12 cellular contexts compared by ENCODE assay signal in the genomic region with DNA sequence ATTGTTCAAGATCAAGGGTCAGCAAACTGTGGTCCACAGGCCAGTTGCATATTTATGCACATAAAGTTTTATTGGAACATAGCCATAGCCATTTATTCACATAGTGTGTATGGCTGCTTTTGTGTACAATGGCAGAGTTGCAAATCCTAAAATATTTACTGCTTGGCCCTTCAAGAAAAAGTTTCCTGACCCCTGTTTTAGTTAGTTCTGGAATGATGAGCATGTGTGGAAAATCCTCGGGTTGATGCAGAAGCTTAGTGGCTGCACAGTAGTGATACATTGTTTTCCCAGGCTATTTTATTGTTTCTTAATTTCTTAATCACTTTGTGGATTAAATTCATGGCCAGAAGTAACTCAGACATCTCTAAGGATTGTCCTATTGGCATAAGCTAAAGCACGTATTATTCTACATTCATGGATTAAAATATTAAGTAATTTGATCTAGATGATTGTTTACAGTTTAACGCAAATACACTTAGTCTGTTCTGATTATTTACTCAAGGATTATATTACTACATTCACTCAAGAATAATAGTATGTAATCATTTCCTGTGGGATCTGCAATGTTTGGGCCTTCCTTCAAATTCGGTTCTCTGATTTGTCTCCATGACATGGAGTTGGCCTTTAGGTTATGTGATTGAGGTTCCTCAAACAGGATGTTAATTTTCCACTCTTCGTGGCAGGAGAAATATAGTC. TPM values are rescaled to one million over a fixed set of nuclear protein-coding genes. Genes with fewer than 3 reads are reported as not detected.
DNase-seq lines count a peak whose midpoint lies in the region; ATAC-seq, FAIRE-seq and TF ChIP-seq lines count a peak whose summit lies in the region.
"Had no signal": no experiment of that assay in that cellular context is flagged by ENCODE, and none has a peak within 500 bp of the region (broad histone marks: within the 10 kb centered on the region; RNA-seq: fewer than 3 reads in every experiment).

No MANE protein-coding gene starts in this region.

- H3K4ac ChIP-seq in mesenchymal stem cell (ENCODE audit: low read depth in 1 of 2, low read length in 2 of 2), result no peak overlapping the region

- H3K27me3 ChIP-seq in astrocyte (ENCODE audit: insufficient read depth, low read length) (no peaks in the 10 kb centered on the region), mesenchymal stem cell (ENCODE audit: control insufficient read depth in 1 of 2, insufficient read depth in 1 of 2, low read length in 2 of 2) (no peaks in the 10 kb centered on the region), foreskin keratinocyte (peaks cover 63% of the 10 kb centered on the region)
- H3K27me3 ChIP-seq: BLaER1 had no signal

- H4K20me1 ChIP-seq in astrocyte (ENCODE audit: insufficient read depth, low read length), result no peaks in the 10 kb centered on the region
- H4K20me1 ChIP-seq: BLaER1 had no signal

- H3K36me3 ChIP-seq in astrocyte (ENCODE audit: insufficient read depth, low read length) (no peaks in the 10 kb centered on the region), mesenchymal stem cell (ENCODE audit: control insufficient read depth in 1 of 2, insufficient read depth in 2 of 2, low read depth in 1 of 2, low read length in 2 of 2) (peaks cover 9 to 32% of the 10 kb centered on the region in 2 experiments)

- in situ Hi-C loops in ACHN (cut with HindIII; ENCODE audit: low pct_ligation_motif_present, low pct_unique_long_range_greater_than_20kb, low sequenced_read_pairs), result no loop called here

- no peaks in the 10 kb centered on the region for H3K79me1 ChIP-seq in mesenchymal stem cell (replicated peaks; ENCODE audit: low read length, poor library complexity, severe bottlenecking)

- H3K27ac ChIP-seq in astrocyte (ENCODE audit: low read depth, low read length) (no peak overlapping the region), mesenchymal stem cell (ENCODE audit: low read length, poor library complexity, severe bottlenecking) (peak overlapping the region; percentile 77), foreskin keratinocyte (no peak overlapping the region)
- H3K27ac ChIP-seq: BLaER1 had no signal

- WGBS in mesenchymal stem cell, result 62% methylated on average over 2 of the region's 5 CpGs

- H2BK120ac ChIP-seq in mesenchymal stem cell (ENCODE audit: low read depth, low read length), result no peak overlapping the region

- POLR2A ChIA-PET in AG04449 (lab: Yijun Ruan, JAX), result interaction anchor here (1.3 kb wide), 1 partner anchor 10 kb away, joined by 4 read pairs; no protein-coding TSS in a partner anchor

- H2AFZ ChIP-seq in astrocyte (ENCODE audit: low read depth, low read length), result no peak overlapping the region
- H2AFZ ChIP-seq in mesenchymal stem cell (ENCODE audit: low read depth, low read length), result no peak overlapping the region

- H4K91ac ChIP-seq in mesenchymal stem cell (ENCODE audit: low read length), result no peak overlapping the region

- H3K36me3 Mint-ChIP-seq in astrocyte (ENCODE audit: low read depth, unreplicated experiment), result peaks cover 33% of the 10 kb centered on the region

- H3K9me3 Mint-ChIP-seq in astrocyte (ENCODE audit: unreplicated experiment), result peaks cover 28% of the 10 kb centered on the region

- DNase-seq in AG04449 (ENCODE audit: low read depth, low spot score) (peak; percentile 59), NCI-H1105 treated with DMSO at 0.1 percent for 48 hours (lab: John Stamatoyannopoulos, UW) (peak; percentile 17), astrocyte (ENCODE audit: low read depth) (no peak), mesenchymal stem cell (peak; percentile 32), ACHN (no peak), foreskin keratinocyte (no peak)
- DNase-seq in stimulated activated naive CD4-positive, alpha-beta T cell treated with Interleukin-2 at 50 U/mL for 16 hours (lab: John Stamatoyannopoulos, UW), result no peak
- DNase-seq: activated CD4-positive, CD25-positive, alpha-beta regulatory T cell treated with anti-CD3 and anti-CD28 coated beads, Interleukin-2, amount 50 U/mL, for 72 hours had no signal

- no peaks in the 10 kb centered on the region for H3K79me2 ChIP-seq in astrocyte (ENCODE audit: insufficient read depth, low read length)

- H3K4me1 ChIP-seq in astrocyte (ENCODE audit: insufficient read depth, low read length) (peaks cover 15% of the 10 kb centered on the region), mesenchymal stem cell (ENCODE audit: control insufficient read depth, insufficient read depth, low read depth, low read length) (peaks cover 1% of the 10 kb centered on the region), foreskin keratinocyte (peaks cover 24% of the 10 kb centered on the region)
- H3K4me1 ChIP-seq: BLaER1 had no signal

- H3K4me1 Mint-ChIP-seq in astrocyte (ENCODE audit: low read depth, unreplicated experiment), result peaks cover 35% of the 10 kb centered on the region
- H3K4me1 Mint-ChIP-seq: activated T-helper 17 cell treated with anti-CD3 and anti-CD28 coated beads, Interleukin-2, amount 50 U/mL, for 72 hours had no signal

- no peak overlapping the region for H3K18ac ChIP-seq in mesenchymal stem cell (ENCODE audit: low read depth in 1 of 2, low read length in 2 of 2)

- CTCF ChIA-PET in AG04449 (lab: Yijun Ruan, JAX), result interaction anchor here (0.7 to 5.0 kb wide), 11 partner anchors 9 to 243 kb away, joined by 3 to 40 read pairs (median 8); no protein-coding TSS in a partner anchor

- no peak for FAIRE-seq in astrocyte (lab: Jason Lieb, UNC)

- TF ChIP-seq CTCF in AG04449 (IDR thresholded peaks at IDR 0.05; ENCODE audit: insufficient read depth, low read length, missing control alignments), result no peak
- no peak for TF ChIP-seq CTCF in astrocyte (IDR thresholded peaks at IDR 0.05; ENCODE audit: insufficient read depth, low read depth, low read length)
- TF ChIP-seq CTCF in foreskin keratinocyte (conservative IDR thresholded peaks at IDR 0.05), result no peak

- H3K4me3 Mint-ChIP-seq in astrocyte (ENCODE audit: unreplicated experiment), result no peak overlapping the region
- H3K4me3 Mint-ChIP-seq: activated T-helper 17 cell treated with anti-CD3 and anti-CD28 coated beads, Interleukin-2, amount 50 U/mL, for 72 hours had no signal

- no peak overlapping the region for H2BK12ac ChIP-seq in mesenchymal stem cell (ENCODE audit: low read length in 2 of 2)

- H2BK15ac ChIP-seq in mesenchymal stem cell (ENCODE audit: low read depth, poor library complexity, severe bottlenecking), result no peak overlapping the region

- H3K4me2 ChIP-seq in astrocyte (ENCODE audit: low read length), result no peak overlapping the region
- no peak overlapping the region for H3K4me2 ChIP-seq in mesenchymal stem cell (ENCODE audit: low read length, poor library complexity, severe bottlenecking)
- H3K4me2 ChIP-seq: BLaER1 had no signal

- ATAC-seq in HG02610 (IDR thresholded peaks at IDR 0.05; ENCODE audit: unreplicated experiment) (no peak), foreskin keratinocyte (no peak)

- peak overlapping the region; percentile 99 for H3K27ac Mint-ChIP-seq in astrocyte (ENCODE audit: unreplicated experiment)
- H3K27ac Mint-ChIP-seq: activated T-helper 17 cell treated with anti-CD3 and anti-CD28 coated beads, Interleukin-2, amount 50 U/mL, for 72 hours had no signal

- H3K14ac ChIP-seq in mesenchymal stem cell (ENCODE audit: low read length in 2 of 2), result no peak overlapping the region

- H2BK5ac ChIP-seq in mesenchymal stem cell (ENCODE audit: low read depth, low read length, poor library complexity, severe bottlenecking), result no peak overlapping the region

- H3K23ac ChIP-seq in mesenchymal stem cell (ENCODE audit: low read length in 2 of 2), result no peak overlapping the region

- H3K9me3 ChIP-seq in astrocyte (ENCODE audit: insufficient read depth, low read depth, low read length), result peaks cover 8% of the 10 kb centered on the region
- peaks cover 13% of the 10 kb centered on the region for H3K9me3 ChIP-seq in mesenchymal stem cell (ENCODE audit: control insufficient read depth, low read length)

- no peak overlapping the region for H2AK5ac ChIP-seq in mesenchymal stem cell (ENCODE audit: low read length, severe bottlenecking)

- H4K8ac ChIP-seq in mesenchymal stem cell (ENCODE audit: low read length), result no peak overlapping the region

- H3K4me3 ChIP-seq in AG04449 (ENCODE audit: low read depth, low read length) (no peak overlapping the region), astrocyte (ENCODE audit: insufficient read depth, low read depth, low read length) (no peak overlapping the region), mesenchymal stem cell (ENCODE audit: insufficient read depth in 1 of 2, low read depth in 1 of 2, low read length in 2 of 2) (no peak overlapping the region)
- H3K4me3 ChIP-seq: BLaER1, lung had no signal

- no peaks in the 10 kb centered on the region for H3K27me3 Mint-ChIP-seq in astrocyte (ENCODE audit: low read depth, unreplicated experiment)
- H3K27me3 Mint-ChIP-seq: activated T-helper 17 cell treated with anti-CD3 and anti-CD28 coated beads, Interleukin-2, amount 50 U/mL, for 72 hours had no signal

- no peak overlapping the region for H3K9ac ChIP-seq in astrocyte (ENCODE audit: low read length)
- peak overlapping the region; percentile 63 for H3K9ac ChIP-seq in mesenchymal stem cell (ENCODE audit: low read length)
- H3K9ac ChIP-seq: BLaER1 had no signal

RNA-seq across cellular contexts. Expression of a gene that starts 27.8 kb away (rescaled TPM):
- total RNA-seq in astrocyte, result 17.2 and 18.5 TPM in 2 replicates
- 8.3 TPM for polyA plus RNA-seq in mesenchymal stem cell (2013, experiment 1 of 2)
- polyA plus RNA-seq in mesenchymal stem cell (2013, experiment 2 of 2), result 8.5 TPM
- 8.2 and 9.9 TPM in 2 replicates for total RNA-seq in foreskin keratinocyte
- 7.8 and 9.3 TPM in 2 replicates for polyA plus RNA-seq in foreskin keratinocyte

RNA-seq across cellular contexts. Expression of a gene that starts 28.0 kb away (rescaled TPM):
- 21.0 and 21.4 TPM in 2 replicates for total RNA-seq in astrocyte
- 21.3 TPM for polyA plus RNA-seq in mesenchymal stem cell (2013, experiment 1 of 2)
- polyA plus RNA-seq in mesenchymal stem cell (2013, experiment 2 of 2), result 21.4 TPM
- total RNA-seq in foreskin keratinocyte, result 22.6 and 24.4 TPM in 2 replicates
- polyA plus RNA-seq in foreskin keratinocyte, result 33.9 and 38.9 TPM in 2 replicates

RNA-seq across cellular contexts. Expression of a gene that starts 54.3 kb away (rescaled TPM):
- total RNA-seq in astrocyte (16.5 TPM in 2 replicates), foreskin keratinocyte (10.2 and 10.4 TPM in 2 replicates)
- 17.2 TPM for polyA plus RNA-seq in mesenchymal stem cell (2013, experiment 1 of 2)
- 17.6 TPM for polyA plus RNA-seq in mesenchymal stem cell (2013, experiment 2 of 2)
- 2.4 and 2.9 TPM in 2 replicates for polyA plus RNA-seq in foreskin keratinocyte

Comparison
In these comparisons a context has a peak if more than half of its experiments do, and no peak if none do; other contexts are left out.
1. DNase-seq: peak in AG04449 (single experiment), NCI-H1105 treated with DMSO at 0.1 percent for 48 hours (single experiment) and mesenchymal stem cell (single experiment); none in astrocyte (single experiment), stimulated activated naive CD4-positive, alpha-beta T cell treated with Interleukin-2 at 50 U/mL for 16 hours (single experiment), ACHN (single experiment) and foreskin keratinocyte (0 of 2).